Comparison of ENCODE assay signal across 8 cellular contexts in the genomic region with DNA sequence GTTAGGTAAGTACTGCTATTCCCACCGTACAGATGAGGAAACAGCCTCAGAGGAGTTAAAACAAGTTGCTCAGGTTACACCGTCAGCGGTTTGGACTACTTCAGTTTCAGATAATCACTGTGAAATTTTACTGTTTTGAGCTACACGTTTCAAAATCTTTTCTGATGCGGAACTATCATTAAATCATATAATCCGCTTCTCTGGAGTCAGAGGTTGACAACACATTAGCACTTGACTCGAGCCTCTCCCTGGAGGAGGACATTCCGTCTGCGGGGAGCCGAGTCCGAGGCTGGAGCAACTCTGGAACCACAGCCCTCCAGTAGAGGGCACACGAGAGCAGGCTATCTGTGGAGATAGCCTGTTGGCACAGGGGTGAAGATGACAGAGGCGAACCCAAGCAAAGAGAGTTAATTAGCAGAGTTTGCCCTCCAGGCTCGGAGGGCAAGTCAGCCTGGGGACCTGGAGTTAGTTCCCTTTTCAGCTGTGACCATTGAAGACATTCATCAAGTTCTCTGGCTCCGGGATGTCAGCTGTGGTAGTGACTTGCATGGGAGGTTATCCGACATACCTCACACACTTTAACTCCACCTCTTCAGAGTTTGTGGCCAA.
A peak's percentile ranks its signal among the peaks of the same experiment; 100 is the strongest.
DNase-seq lines count a peak whose midpoint lies in the region; ATAC-seq and TF ChIP-seq lines count a peak whose summit lies in the region.

No MANE protein-coding gene starts in this region.

- no peaks in the 10 kb centered on the region for H3K27me3 ChIP-seq in OCI-LY3 (ENCODE audit: low read depth, low read length)

- no peaks in the 10 kb centered on the region for H3K36me3 Mint-ChIP-seq in naive thymus-derived CD8-positive, alpha-beta T cell
- no peaks in the 10 kb centered on the region for H3K36me3 Mint-ChIP-seq in stimulated activated naive B cell treated with anti-CD40 and anti-IgM and Interleukin-4, amounts not matched to agents 10 μg/mL and 1 μg/mL and 100 μg/mL, for 72 hours

- no peak overlapping the region for H3K27ac ChIP-seq in OCI-LY3 (ENCODE audit: low read length)

- no peak overlapping the region for H2AFZ ChIP-seq in OCI-LY3 (ENCODE audit: low read depth, low read length)

- H3K4me1 Mint-ChIP-seq in naive thymus-derived CD8-positive, alpha-beta T cell = peaks cover 24 to 48% (median 39%) of the 10 kb centered on the region in 4 donors
- H3K4me1 Mint-ChIP-seq in stimulated activated naive B cell treated with anti-CD40 and anti-IgM and Interleukin-4, amounts not matched to agents 10 μg/mL and 1 μg/mL and 100 μg/mL, for 72 hours = peaks cover 27 to 33% of the 10 kb centered on the region in 2 donors

- H4K20me1 ChIP-seq in OCI-LY3 (ENCODE audit: insufficient read depth, low read length) = peaks cover 37% of the 10 kb centered on the region

- TF ChIP-seq CTCF in OCI-LY3 (IDR thresholded peaks at IDR 0.05; ENCODE audit: low read depth, low read length) = peak; percentile 98

- peak overlapping the region in 9 of 10 donors; percentile 31 to 79 (median 64) for H3K4me3 Mint-ChIP-seq in naive thymus-derived CD8-positive, alpha-beta T cell
- H3K4me3 Mint-ChIP-seq in stimulated activated naive B cell treated with anti-CD40 and anti-IgM and Interleukin-4, amounts not matched to agents 10 μg/mL and 1 μg/mL and 100 μg/mL, for 72 hours = peak overlapping the region; percentile 69 to 70

- H3K9ac ChIP-seq in OCI-LY3 (ENCODE audit: low read length) = 0 out of 2 replicates have a peak overlapping the region, but pooled peaks have one; percentile 2

- H3K27me3 Mint-ChIP-seq in naive thymus-derived CD8-positive, alpha-beta T cell = peaks cover 0 to 2% (median 0%) of the 10 kb centered on the region in 5 donors
- peaks cover 5% of the 10 kb centered on the region in 2 donors for H3K27me3 Mint-ChIP-seq in stimulated activated naive B cell treated with anti-CD40 and anti-IgM and Interleukin-4, amounts not matched to agents 10 μg/mL and 1 μg/mL and 100 μg/mL, for 72 hours

- POLR2A ChIA-PET in naive thymus-derived CD8-positive, alpha-beta T cell (lab: Charles Lee) = interaction anchor here (0.9 to 1.2 kb wide), 2 partner anchors 12 to 71 kb away, joined by 3 to 5 read pairs; no protein-coding TSS in a partner anchor

- peak overlapping the region; percentile 70 for H3K4me2 ChIP-seq in OCI-LY3 (ENCODE audit: low read length)

- peaks cover 16% of the 10 kb centered on the region for H3K4me1 ChIP-seq in OCI-LY3 (ENCODE audit: low read length)

- H3K9me3 ChIP-seq in OCI-LY3 (ENCODE audit: insufficient read depth, low read length) = no peaks in the 10 kb centered on the region

- peak; percentile 81 for DNase-seq in COLO668 (lab: John Stamatoyannopoulos, UW; ENCODE audit: unreplicated experiment)
- DNase-seq in activated T-cell treated with anti-CD3 and anti-CD28 coated beads for 1 hour (ENCODE audit: low read depth) = peak; percentile 70
- peak; percentile 83 to 90 for DNase-seq in erythroblast (lab: John Stamatoyannopoulos, UW)
- peak; percentile 47 to 80 (median 64) for DNase-seq in naive thymus-derived CD8-positive, alpha-beta T cell
- peak; percentile 46 for DNase-seq in stimulated activated naive B cell treated with anti-CD40 and anti-IgM and Interleukin-4, amounts not matched to agents 10 μg/mL and 1 μg/mL and 100 μg/mL, for 72 hours

- peaks cover 6% of the 10 kb centered on the region; the same call in 1 of the 2 replicates for H3K79me2 ChIP-seq in OCI-LY3 (ENCODE audit: low read length)

- no peak for TF ChIP-seq POLR2A in erythroblast (IDR thresholded peaks at IDR 0.05; ENCODE audit: low read length)

- H3K27ac Mint-ChIP-seq in naive thymus-derived CD8-positive, alpha-beta T cell = peak overlapping the region in 4 of 10 donors; percentile 49 to 85 (median 74)
- peak overlapping the region; percentile 9 for H3K27ac Mint-ChIP-seq in stimulated activated naive B cell treated with anti-CD40 and anti-IgM and Interleukin-4, amounts not matched to agents 10 μg/mL and 1 μg/mL and 100 μg/mL, for 72 hours

- H3K9me3 Mint-ChIP-seq in naive thymus-derived CD8-positive, alpha-beta T cell = no peaks in the 10 kb centered on the region
- H3K9me3 Mint-ChIP-seq in stimulated activated naive B cell treated with anti-CD40 and anti-IgM and Interleukin-4, amounts not matched to agents 10 μg/mL and 1 μg/mL and 100 μg/mL, for 72 hours = no peaks in the 10 kb centered on the region

- H3K36me3 ChIP-seq in OCI-LY3 (replicated peaks; ENCODE audit: low read depth, low read length) = no peaks in the 10 kb centered on the region

- ATAC-seq in GM19397 (IDR thresholded peaks at IDR 0.05; ENCODE audit: unreplicated experiment) (peak; percentile 83), HG03521 (IDR thresholded peaks at IDR 0.05; ENCODE audit: unreplicated experiment) (peak; percentile 84)
- ATAC-seq in naive thymus-derived CD8-positive, alpha-beta T cell = peak; percentile 64 to 74
- peak; percentile 80 to 87 for ATAC-seq in stimulated activated naive B cell treated with anti-CD40 and anti-IgM and Interleukin-4, amounts not matched to agents 10 μg/mL and 1 μg/mL and 100 μg/mL, for 72 hours (replicated peaks)

- peak overlapping the region; percentile 61 for H3K4me3 ChIP-seq in OCI-LY3 (ENCODE audit: low read length)
